1 cellular context compared by ENCODE assay signal in genomic region chr20:45500022-45500421, GRCh38.
A peak's percentile ranks its signal among the peaks of the same experiment; 100 is the strongest.
TF ChIP-seq lines count a peak whose summit lies in the region.

No MANE protein-coding gene starts in this region.

TF ChIP-seq in HepG2, 621 proteins besides CTCF, POLR2A, EP300 and RAD21:
- TF ChIP-seq STAG1 (CRISPR knock-in tag; IDR thresholded peaks at IDR 0.05) = no peak
- 0 out of 2 replicates have a peak, but pooled peaks have one; percentile 52 for TF ChIP-seq ZNF280B (CRISPR knock-in tag; IDR thresholded peaks at IDR 0.05; ENCODE audit: borderline replicate concordance)
- no peak for TF ChIP-seq CBX2 (IDR thresholded peaks at IDR 0.05; ENCODE audit: low read depth, low read length)
- TF ChIP-seq CBX2 (CRISPR knock-in tag; IDR thresholded peaks at IDR 0.05; ENCODE audit: low read depth) = no peak
- TF ChIP-seq SRY (CRISPR knock-in tag; IDR thresholded peaks at IDR 0.05) = no peak
- no peak for TF ChIP-seq ZNF124 (CRISPR knock-in tag; IDR thresholded peaks at IDR 0.05)
- TF ChIP-seq ZNF101 (CRISPR knock-in tag; IDR thresholded peaks at IDR 0.05; ENCODE audit: borderline replicate concordance, low read depth) = no peak
- TF ChIP-seq ZNF564 (CRISPR knock-in tag; IDR thresholded peaks at IDR 0.05) = no peak
- TF ChIP-seq NR2C2 (CRISPR knock-in tag; IDR thresholded peaks at IDR 0.05; ENCODE audit: borderline replicate concordance) = 0 out of 2 replicates have a peak, but pooled peaks have one; percentile 32
- TF ChIP-seq MED1 (CRISPR knock-in tag; IDR thresholded peaks at IDR 0.05) = no peak
- TF ChIP-seq HIC2 (CRISPR knock-in tag; IDR thresholded peaks at IDR 0.05; ENCODE audit: low read depth) = 0 out of 2 replicates have a peak, but pooled peaks have one; percentile 42
- TF ChIP-seq POGK (CRISPR knock-in tag; conservative IDR thresholded peaks at IDR 0.05) = no peak
- TF ChIP-seq KDM5A (IDR thresholded peaks at IDR 0.05; ENCODE audit: borderline replicate concordance, low read length) = no peak
- TF ChIP-seq HNF1B (CRISPR knock-in tag; IDR thresholded peaks at IDR 0.05) = no peak
- no peak for TF ChIP-seq ZNF280D (CRISPR knock-in tag; IDR thresholded peaks at IDR 0.05)
- no peak for TF ChIP-seq ZSCAN12 (CRISPR knock-in tag; IDR thresholded peaks at IDR 0.05)
- TF ChIP-seq ZNF776 (CRISPR knock-in tag; IDR thresholded peaks at IDR 0.05) = no peak
- TF ChIP-seq ZNF83 (CRISPR knock-in tag; IDR thresholded peaks at IDR 0.05; ENCODE audit: borderline replicate concordance) = no peak
- no peak for TF ChIP-seq ZBTB14 (CRISPR knock-in tag; IDR thresholded peaks at IDR 0.05)
- no peak for TF ChIP-seq TAF15 (IDR thresholded peaks at IDR 0.05; ENCODE audit: low read depth, low read length, poor library complexity, severe bottlenecking)
- TF ChIP-seq REST (IDR thresholded peaks at IDR 0.05; ENCODE audit: borderline replicate concordance in 1 of 2, low read depth in 1 of 2, low read length in 2 of 2) = no peak
- no peak for TF ChIP-seq ZNF562 (CRISPR knock-in tag; IDR thresholded peaks at IDR 0.05; ENCODE audit: borderline replicate concordance)
